In genomic region chr12:124498870-124499753, GRCh38 we compare ENCODE assay signal across 9 cellular contexts.
DNase-seq lines count a peak whose midpoint lies in the region; ATAC-seq and TF ChIP-seq lines count a peak whose summit lies in the region.
"Had no signal": no experiment of that assay in that cellular context is flagged by ENCODE, and none has a peak within 500 bp of the region (broad histone marks: within the 10 kb centered on the region; RNA-seq: fewer than 3 reads in every experiment).

No MANE protein-coding gene starts in this region.

- H3K36me3 ChIP-seq in GM06990 (ENCODE audit: control insufficient read depth, insufficient read depth, low read length), result peaks cover 4% of the 10 kb centered on the region
- peaks cover 5% of the 10 kb centered on the region for H3K36me3 ChIP-seq in skeletal muscle satellite cell (ENCODE audit: insufficient read depth, low read length)

- TF ChIP-seq CTCF in GM06990 (IDR thresholded peaks at IDR 0.05; ENCODE audit: insufficient read depth, low read length, poor library complexity, severe bottlenecking), result peak; percentile 13
- peak; percentile 11; the same call in 1 of the 2 replicates for TF ChIP-seq CTCF in VCaP (conservative IDR thresholded peaks at IDR 0.05)
- TF ChIP-seq CTCF in glutamatergic neuron (IDR thresholded peaks at IDR 0.05; ENCODE audit: partially characterized antibody, unreplicated experiment), result peak; percentile 13

- no peaks in the 10 kb centered on the region for H3K9me3 ChIP-seq in skeletal muscle satellite cell (replicated peaks; ENCODE audit: low read length)

- H3K36me3 Mint-ChIP-seq in glutamatergic neuron (ENCODE audit: unreplicated experiment), result peaks cover 5% of the 10 kb centered on the region

- peaks cover 44% of the 10 kb centered on the region for H3K4me1 Mint-ChIP-seq in glutamatergic neuron (ENCODE audit: low read depth, unreplicated experiment)

- H3K4me3 Mint-ChIP-seq in glutamatergic neuron (ENCODE audit: unreplicated experiment), result peak overlapping the region; percentile 71
- H3K4me3 Mint-ChIP-seq: stimulated activated naive CD8-positive, alpha-beta T cell treated with anti-CD3 and anti-CD28 coated beads, Interleukin-15, Interleukin-2, amounts not matched to agents 100 ng/mL and 50 ng/mL, for 24 hours had no signal

- no peak for DNase-seq in GM06990 (ENCODE audit: extremely low read depth, insufficient read length)
- DNase-seq in glutamatergic neuron, result no peak
- DNase-seq in COLO829 (ENCODE audit: low spot score), result no peak
- no peak for DNase-seq in caudate nucleus (lab: John Stamatoyannopoulos, UW)
- no peak for DNase-seq in NCI-H2107 (lab: John Stamatoyannopoulos, UW)

- H3K9ac ChIP-seq in skeletal muscle satellite cell (ENCODE audit: low read depth, low read length), result peak overlapping the region; percentile 65

- peaks cover 42% of the 10 kb centered on the region for H3K4me1 ChIP-seq in skeletal muscle satellite cell (ENCODE audit: control insufficient read depth, insufficient read depth, low read length)

- no peak for ATAC-seq in HG03280 (IDR thresholded peaks at IDR 0.05; ENCODE audit: unreplicated experiment)

- H3K27me3 Mint-ChIP-seq in glutamatergic neuron (ENCODE audit: unreplicated experiment), result peaks cover 22% of the 10 kb centered on the region
- H3K27me3 Mint-ChIP-seq: stimulated activated naive CD8-positive, alpha-beta T cell treated with anti-CD3 and anti-CD28 coated beads, Interleukin-15, Interleukin-2, amounts not matched to agents 100 ng/mL and 50 ng/mL, for 24 hours had no signal

- no peak overlapping the region for H3K4me3 ChIP-seq in GM06990 (replicated peaks; ENCODE audit: low read depth, low read length)
- no peak overlapping the region for H3K4me3 ChIP-seq in skeletal muscle satellite cell (ENCODE audit: low read length)

- no peak overlapping the region for H3K27ac ChIP-seq in VCaP
- no peak overlapping the region for H3K27ac ChIP-seq in caudate nucleus (ENCODE audit: low read depth, low read length)

- H3K9me3 Mint-ChIP-seq in glutamatergic neuron (ENCODE audit: unreplicated experiment), result peaks cover 10% of the 10 kb centered on the region
- H3K9me3 Mint-ChIP-seq: stimulated activated naive CD8-positive, alpha-beta T cell treated with anti-CD3 and anti-CD28 coated beads, Interleukin-15, Interleukin-2, amounts not matched to agents 100 ng/mL and 50 ng/mL, for 24 hours had no signal

- H3K27ac Mint-ChIP-seq in glutamatergic neuron (ENCODE audit: unreplicated experiment), result peak overlapping the region; percentile 75
- H3K27ac Mint-ChIP-seq: stimulated activated naive CD8-positive, alpha-beta T cell treated with anti-CD3 and anti-CD28 coated beads, Interleukin-15, Interleukin-2, amounts not matched to agents 100 ng/mL and 50 ng/mL, for 24 hours had no signal

- peak overlapping the region; percentile 67 for H3K4me2 ChIP-seq in skeletal muscle satellite cell (ENCODE audit: low read length)

- H3K27me3 ChIP-seq in GM06990 (replicated peaks; ENCODE audit: control insufficient read depth, insufficient read depth, low read length) (no peaks in the 10 kb centered on the region), skeletal muscle satellite cell (ENCODE audit: control insufficient read depth, insufficient read depth, low read length) (no peaks in the 10 kb centered on the region)
